Comparison of ENCODE assay signal across 11 cellular contexts in the genomic region with DNA sequence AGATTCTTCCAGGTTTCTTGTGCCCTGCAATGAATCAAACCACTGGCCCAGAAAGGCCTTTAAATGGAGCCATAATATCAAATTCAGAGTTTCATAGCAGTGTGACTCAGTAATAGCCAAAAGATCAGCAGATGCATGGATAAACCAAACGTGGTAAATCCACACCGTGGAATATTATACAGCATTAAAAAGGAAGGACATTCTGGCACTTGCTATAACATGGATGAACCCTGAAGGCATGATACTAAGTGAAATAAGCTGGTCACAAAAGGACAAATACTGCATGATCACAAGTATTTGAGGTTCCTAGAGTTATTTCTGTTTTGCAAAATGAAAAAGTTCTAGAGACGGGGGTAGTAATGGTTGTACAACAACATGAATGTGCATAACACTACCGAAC.
A peak's percentile ranks its signal among the peaks of the same experiment; 100 is the strongest.
DNase-seq lines count a peak whose midpoint lies in the region; ATAC-seq, FAIRE-seq and TF ChIP-seq lines count a peak whose summit lies in the region.
"Had no signal": no experiment of that assay in that cellular context is flagged by ENCODE, and none has a peak within 500 bp of the region (broad histone marks: within the 10 kb centered on the region; RNA-seq: fewer than 3 reads in every experiment).

No MANE protein-coding gene starts in this region.

- H3K36me3 ChIP-seq in mammary epithelial cell (ENCODE audit: insufficient read depth, low read length) = no peaks in the 10 kb centered on the region
- H3K36me3 ChIP-seq in astrocyte (ENCODE audit: insufficient read depth, low read length) = no peaks in the 10 kb centered on the region
- peaks cover 0 to 4% of the 10 kb centered on the region in 2 donors for H3K36me3 ChIP-seq in muscle layer of duodenum (ENCODE audit: control insufficient read depth in 1 of 2, insufficient read depth in 2 of 2, low read length in 2 of 2)
- no peaks in the 10 kb centered on the region for H3K36me3 ChIP-seq in tibial nerve

- H3K27ac Mint-ChIP-seq in MCF 10A (ENCODE audit: low read depth, unreplicated experiment) (peak overlapping the region; percentile 92), astrocyte (ENCODE audit: unreplicated experiment) (peak overlapping the region; percentile 85)

- dilution Hi-C loops in mammary epithelial cell (cut with HindIII; ENCODE audit: low sequenced_read_pairs) = no loop called here

- CTCF ChIA-PET in MCF 10A (lab: Yijun Ruan, JAX) (interaction anchor here (0.7 to 1.7 kb wide), 6 partner anchors 9 to 1723 kb away, joined by 3 to 6 read pairs (median 5); no protein-coding TSS in a partner anchor), mammary epithelial cell (lab: Charles Lee; ENCODE audit: low non-redundant PET) (no interaction called here)

- no peak for FAIRE-seq in astrocyte (lab: Jason Lieb, UNC)

- DNase-seq in MCF 10A (ENCODE audit: unreplicated experiment) (no peak), mammary epithelial cell (no peak), astrocyte (ENCODE audit: low read depth) (no peak), tibial nerve (ENCODE audit: low spot score in 2 of 2) (no peak), kidney glomerular epithelial cell (lab: John Stamatoyannopoulos, UW) (no peak), SKM-1 treated with dmso at 0.1 percent for 144 hours (lab: John Stamatoyannopoulos, UW; ENCODE audit: unreplicated experiment) (no peak)
- DNase-seq: DMS79 treated with DMSO at 0.1 percent for 48 hours, KG1, NCI-H2029 treated with DMSO at 0.1 percent for 48 hours had no signal

- H3K4me3 ChIP-seq in mammary epithelial cell (replicated peaks in 1 of 3; ENCODE audit: insufficient read depth in 1 of 3, low read depth in 2 of 3, low read length in 3 of 3) = no peak overlapping the region
- no peak overlapping the region for H3K4me3 ChIP-seq in astrocyte (ENCODE audit: insufficient read depth, low read depth, low read length)
- H3K4me3 ChIP-seq in muscle layer of duodenum (ENCODE audit: low read depth in 1 of 2, low read length in 2 of 2) = no peak overlapping the region
- H3K4me3 ChIP-seq in tibial nerve = no peak overlapping the region

- H3K9me3 Mint-ChIP-seq in MCF 10A (ENCODE audit: unreplicated experiment) = no peaks in the 10 kb centered on the region
- H3K9me3 Mint-ChIP-seq in astrocyte (ENCODE audit: unreplicated experiment) = peaks cover 2% of the 10 kb centered on the region

- WGBS in mammary epithelial cell (ENCODE audit: low coverage, missing lambda C conversion rate) = 83% methylated on average over 4 of the region's 4 CpGs
- 91 to 92% methylated on average over 4 of the region's 4 CpGs for whole genome bisulfite sequencing in tibial nerve, 2 donors

- H3K4me1 Mint-ChIP-seq in MCF 10A (ENCODE audit: insufficient read depth, unreplicated experiment) = peaks cover 24% of the 10 kb centered on the region
- peaks cover 34% of the 10 kb centered on the region for H3K4me1 Mint-ChIP-seq in astrocyte (ENCODE audit: low read depth, unreplicated experiment)

- no peaks in the 10 kb centered on the region for H3K27me3 ChIP-seq in mammary epithelial cell (ENCODE audit: insufficient read depth, low read length)
- H3K27me3 ChIP-seq in astrocyte (ENCODE audit: insufficient read depth, low read length) = no peaks in the 10 kb centered on the region
- H3K27me3 ChIP-seq in muscle layer of duodenum (ENCODE audit: low read depth, low read length) = no peaks in the 10 kb centered on the region
- no peaks in the 10 kb centered on the region for H3K27me3 ChIP-seq in tibial nerve

- TF ChIP-seq CTCF in MCF 10A (IDR thresholded peaks at IDR 0.05; ENCODE audit: unreplicated experiment) (no peak), mammary epithelial cell (conservative IDR thresholded peaks at IDR 0.05 in 1 of 2, IDR thresholded peaks at IDR 0.05 in 1 of 2; ENCODE audit: extremely low read depth in 1 of 2, insufficient read depth in 1 of 2, low read depth in 1 of 2, low read length in 2 of 2) (no peak), astrocyte (IDR thresholded peaks at IDR 0.05; ENCODE audit: insufficient read depth, low read depth, low read length) (no peak), tibial nerve (IDR thresholded peaks at IDR 0.05) (no peak)

- BruUV-seq in MCF 10A (replicated peaks; lab: Mats Ljungman, UMichigan) = no TSS peak
- BruUV-seq in mammary epithelial cell (replicated peaks; lab: Mats Ljungman, UMichigan) = no TSS peak

- intact Hi-C loops in MCF 10A (cut with micrococcal nuclease) (no loop called here), mammary epithelial cell (cut with micrococcal nuclease) (no loop called here)

- H3K9ac ChIP-seq in mammary epithelial cell (ENCODE audit: insufficient read depth, low read length) (no peak overlapping the region), astrocyte (ENCODE audit: low read length) (peak overlapping the region; percentile 76)

- in situ Hi-C loops in mammary epithelial cell (cut with MboI; ENCODE audit: low sequenced_read_pairs in 2 of 2) = no loop called here

- H3K4me2 ChIP-seq in mammary epithelial cell (ENCODE audit: insufficient read depth, low read depth, low read length) (no peak overlapping the region), astrocyte (ENCODE audit: low read length) (no peak overlapping the region)

- H3K4me1 ChIP-seq in mammary epithelial cell (ENCODE audit: insufficient read depth, low read length) (peaks cover 22% of the 10 kb centered on the region), astrocyte (ENCODE audit: insufficient read depth, low read length) (peaks cover 35% of the 10 kb centered on the region), muscle layer of duodenum (ENCODE audit: control insufficient read depth in 1 of 2, insufficient read depth in 2 of 2, low read length in 2 of 2) (peaks cover 23 to 25% of the 10 kb centered on the region in 2 donors), tibial nerve (peaks cover 0 to 61% (median 49%) of the 10 kb centered on the region in 4 donors)

- H3K9me3 ChIP-seq in mammary epithelial cell (replicated peaks; ENCODE audit: insufficient read depth, low read length) = no peaks in the 10 kb centered on the region
- no peaks in the 10 kb centered on the region for H3K9me3 ChIP-seq in astrocyte (ENCODE audit: insufficient read depth, low read depth, low read length)
- H3K9me3 ChIP-seq in muscle layer of duodenum (ENCODE audit: control insufficient read depth in 1 of 2, low read length in 2 of 2) = no peaks in the 10 kb centered on the region
- no peaks in the 10 kb centered on the region for H3K9me3 ChIP-seq in tibial nerve

- H3K27ac ChIP-seq in mammary epithelial cell (ENCODE audit: insufficient read depth, low read depth, low read length) (no peak overlapping the region), astrocyte (ENCODE audit: low read depth, low read length) (peak overlapping the region; percentile 94), muscle layer of duodenum (ENCODE audit: low read length) (peak overlapping the region; percentile 84), tibial nerve (peak overlapping the region; percentile 73 to 93 (median 86))

- TF ChIP-seq EP300 in tibial nerve (IDR thresholded peaks at IDR 0.05) = no peak

- H3K27me3 Mint-ChIP-seq in MCF 10A (ENCODE audit: insufficient read depth, unreplicated experiment) (no peaks in the 10 kb centered on the region), astrocyte (ENCODE audit: low read depth, unreplicated experiment) (no peaks in the 10 kb centered on the region)

- H3K36me3 Mint-ChIP-seq in MCF 10A (ENCODE audit: insufficient read depth, unreplicated experiment) (peaks cover 12% of the 10 kb centered on the region), astrocyte (ENCODE audit: low read depth, unreplicated experiment) (no peaks in the 10 kb centered on the region)

- TF ChIP-seq POLR2A in tibial nerve (IDR thresholded peaks at IDR 0.05) = no peak

- H3K79me2 ChIP-seq in mammary epithelial cell (ENCODE audit: insufficient read depth, low read length) (no peaks in the 10 kb centered on the region), astrocyte (ENCODE audit: insufficient read depth, low read length) (no peaks in the 10 kb centered on the region)

- no peak overlapping the region for H3K4me3 Mint-ChIP-seq in MCF 10A (ENCODE audit: unreplicated experiment)
- no peak overlapping the region for H3K4me3 Mint-ChIP-seq in astrocyte (ENCODE audit: unreplicated experiment)

- no peaks in the 10 kb centered on the region for H4K20me1 ChIP-seq in mammary epithelial cell (ENCODE audit: insufficient read depth, low read length)
- no peaks in the 10 kb centered on the region for H4K20me1 ChIP-seq in astrocyte (ENCODE audit: insufficient read depth, low read length)

- ATAC-seq in GM21786 (IDR thresholded peaks at IDR 0.05; ENCODE audit: unreplicated experiment) = no peak

- H2AFZ ChIP-seq in mammary epithelial cell (ENCODE audit: low read depth, low read length) = no peak overlapping the region
- H2AFZ ChIP-seq in astrocyte (ENCODE audit: low read depth, low read length) = no peak overlapping the region

- POLR2A ChIA-PET in MCF 10A (lab: Yijun Ruan, JAX) = interaction anchor here (0.7 to 4.1 kb wide), 9 partner anchors 9 to 591 kb away, joined by 3 to 46 read pairs (median 4); no protein-coding TSS in a partner anchor
